ENCODE assay signal across 8 cellular contexts in the genomic region with DNA sequence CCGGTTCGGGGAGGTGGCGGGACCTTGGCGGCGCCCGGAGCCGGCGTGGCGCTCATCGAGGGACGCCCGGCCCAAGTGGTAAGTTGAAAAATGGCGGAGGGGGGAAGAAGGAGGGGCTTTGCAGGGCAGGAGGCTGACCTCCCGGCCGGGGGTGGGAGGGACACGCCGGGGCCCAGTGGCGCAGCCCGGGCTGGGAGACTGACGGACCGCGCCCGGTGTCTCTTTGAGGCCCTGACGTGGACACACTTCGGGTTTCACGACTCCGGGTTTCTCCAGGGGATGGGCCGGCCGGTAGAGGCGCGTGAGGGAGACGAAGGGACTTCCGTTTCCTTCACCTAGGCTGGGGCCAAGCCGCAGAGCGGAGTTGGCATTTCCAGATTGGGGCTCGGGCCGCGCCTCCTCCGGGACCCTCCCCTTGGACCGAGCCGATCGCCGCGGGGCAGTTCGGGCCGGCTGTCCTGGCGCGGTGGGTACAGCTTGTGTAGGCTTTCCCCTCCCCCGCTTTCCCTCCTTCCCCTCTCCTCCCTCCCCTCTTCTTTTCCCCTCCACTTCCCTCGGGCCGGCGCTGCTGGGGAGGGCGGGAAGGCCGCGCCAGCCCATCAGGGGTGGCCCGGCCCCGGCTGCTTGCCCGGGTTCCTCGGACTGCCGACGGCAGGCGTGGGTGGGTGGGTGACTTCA. TPM values are rescaled to one million over a fixed set of nuclear protein-coding genes. Genes with fewer than 3 reads are reported as not detected.
DNase-seq lines count a peak whose midpoint lies in the region; ATAC-seq and TF ChIP-seq lines count a peak whose summit lies in the region.

TSS of gene XIAP (plus strand) at position 226 of the 678 bp plus-strand sequence. CDS start 25,610 bp downstream, outside the sequence.

- under 1% methylated on average over 61 of the region's 62 CpGs for WGBS in HUES64

- CTCF ChIA-PET in RWPE1 (lab: Yijun Ruan, JAX) = no interaction called here

- peaks cover 12% of the 10 kb centered on the region; the same call in 1 of the 2 replicates for H3K4me1 ChIP-seq in HUES64 (ENCODE audit: insufficient read depth, low read length)

- H3K27ac ChIP-seq in HUES64 (ENCODE audit: low read depth, low read length) (peak within 1 kb of the TSS; percentile 99), RWPE1 (peak within 1 kb of the TSS; percentile 96)

- no peaks in the 10 kb centered on the region for H3K36me3 ChIP-seq in HUES64 (ENCODE audit: insufficient read depth, low read length)

- peak; percentile 78 for ATAC-seq in GM21447 (IDR thresholded peaks at IDR 0.05; ENCODE audit: unreplicated experiment)
- ATAC-seq in natural killer cell treated with Interleukin-12 subunit alpha and Interleukin-12 subunit beta and Interleukin-15 and Interleukin-18, amount 100 ng/mL, for 72 hours = peak; percentile 95

- H3K9ac ChIP-seq in HUES64 (ENCODE audit: low read depth, low read length) = peak within 1 kb of the TSS; percentile 90

- no peak for TF ChIP-seq CTCF in RWPE1 (conservative IDR thresholded peaks at IDR 0.05; ENCODE audit: low read depth)

- H3K27me3 Mint-ChIP-seq in activated T-helper 2 cell treated with anti-CD3 and anti-CD28 coated beads, Interferon-gamma antibody, Interleukin-2, Interleukin-4, amounts not matched to agents 10 μg/mL and 5 μg/mL and 100 μg/mL, durations not matched to agents 14 hours and 24 hours and 36 hours (ENCODE audit: low read depth) = no peaks in the 10 kb centered on the region
- peaks cover 0 to 8% of the 10 kb centered on the region in 2 donors for H3K27me3 Mint-ChIP-seq in natural killer cell treated with Interleukin-12 subunit alpha and Interleukin-12 subunit beta and Interleukin-15 and Interleukin-18, amount 100 ng/mL, for 72 hours
- H3K27me3 Mint-ChIP-seq in stimulated activated naive CD8-positive, alpha-beta T cell treated with anti-CD3 and anti-CD28 coated beads, Interleukin-15, Interleukin-2, amounts not matched to agents 100 ng/mL and 50 ng/mL, for 24 hours = no peaks in the 10 kb centered on the region

- POLR2A ChIA-PET in RWPE1 (lab: Yijun Ruan, JAX; ENCODE audit: low non-redundant PET) = no interaction called here

- H3K4me3 ChIP-seq in HUES64 (ENCODE audit: low read length) = peak within 1 kb of the TSS; percentile 95

- peak; percentile 74 for DNase-seq in DMS153 treated with DMSO at 0.1 percent for 48 hours (lab: John Stamatoyannopoulos, UW; ENCODE audit: unreplicated experiment)
- DNase-seq in RWPE1 (ENCODE audit: low spot score) = peak; percentile 83
- DNase-seq in activated T-helper 2 cell treated with anti-CD3 and anti-CD28 coated beads, Interferon-gamma antibody, Interleukin-2, Interleukin-4, amounts not matched to agents 10 μg/mL and 5 μg/mL and 100 μg/mL, durations not matched to agents 14 hours and 24 hours and 36 hours (ENCODE audit: low spot score) = peak; percentile 63
- peak; percentile 79 for DNase-seq in fibroblast of peridontal ligament (ENCODE audit: extremely low read depth)
- peak; percentile 88 for DNase-seq in natural killer cell treated with Interleukin-12 subunit alpha and Interleukin-12 subunit beta and Interleukin-15 and Interleukin-18, amount 100 ng/mL, for 72 hours (ENCODE audit: low spot score)

- H3K9me3 Mint-ChIP-seq in activated T-helper 2 cell treated with anti-CD3 and anti-CD28 coated beads, Interferon-gamma antibody, Interleukin-2, Interleukin-4, amounts not matched to agents 10 μg/mL and 5 μg/mL and 100 μg/mL, durations not matched to agents 14 hours and 24 hours and 36 hours = no peaks in the 10 kb centered on the region
- no peaks in the 10 kb centered on the region for H3K9me3 Mint-ChIP-seq in natural killer cell treated with Interleukin-12 subunit alpha and Interleukin-12 subunit beta and Interleukin-15 and Interleukin-18, amount 100 ng/mL, for 72 hours
- no peaks in the 10 kb centered on the region for H3K9me3 Mint-ChIP-seq in stimulated activated naive CD8-positive, alpha-beta T cell treated with anti-CD3 and anti-CD28 coated beads, Interleukin-15, Interleukin-2, amounts not matched to agents 100 ng/mL and 50 ng/mL, for 24 hours

- no peaks in the 10 kb centered on the region for H3K9me3 ChIP-seq in HUES64 (ENCODE audit: insufficient read depth, low read depth, low read length)

- H3K36me3 Mint-ChIP-seq in activated T-helper 2 cell treated with anti-CD3 and anti-CD28 coated beads, Interferon-gamma antibody, Interleukin-2, Interleukin-4, amounts not matched to agents 10 μg/mL and 5 μg/mL and 100 μg/mL, durations not matched to agents 14 hours and 24 hours and 36 hours (ENCODE audit: low read depth) = peaks cover 11% of the 10 kb centered on the region
- H3K36me3 Mint-ChIP-seq in natural killer cell treated with Interleukin-12 subunit alpha and Interleukin-12 subunit beta and Interleukin-15 and Interleukin-18, amount 100 ng/mL, for 72 hours = no peaks in the 10 kb centered on the region
- H3K36me3 Mint-ChIP-seq in stimulated activated naive CD8-positive, alpha-beta T cell treated with anti-CD3 and anti-CD28 coated beads, Interleukin-15, Interleukin-2, amounts not matched to agents 100 ng/mL and 50 ng/mL, for 24 hours (ENCODE audit: low read depth) = peaks cover 6% of the 10 kb centered on the region

- H3K27ac Mint-ChIP-seq in activated T-helper 2 cell treated with anti-CD3 and anti-CD28 coated beads, Interferon-gamma antibody, Interleukin-2, Interleukin-4, amounts not matched to agents 10 μg/mL and 5 μg/mL and 100 μg/mL, durations not matched to agents 14 hours and 24 hours and 36 hours = peak within 1 kb of the TSS; percentile 84
- peak within 1 kb of the TSS; percentile 94 to 95 for H3K27ac Mint-ChIP-seq in natural killer cell treated with Interleukin-12 subunit alpha and Interleukin-12 subunit beta and Interleukin-15 and Interleukin-18, amount 100 ng/mL, for 72 hours
- H3K27ac Mint-ChIP-seq in stimulated activated naive CD8-positive, alpha-beta T cell treated with anti-CD3 and anti-CD28 coated beads, Interleukin-15, Interleukin-2, amounts not matched to agents 100 ng/mL and 50 ng/mL, for 24 hours = peak within 1 kb of the TSS; percentile 88

- H3K4me3 Mint-ChIP-seq in activated T-helper 2 cell treated with anti-CD3 and anti-CD28 coated beads, Interferon-gamma antibody, Interleukin-2, Interleukin-4, amounts not matched to agents 10 μg/mL and 5 μg/mL and 100 μg/mL, durations not matched to agents 14 hours and 24 hours and 36 hours (ENCODE audit: low read depth) = peak within 1 kb of the TSS; percentile 84
- H3K4me3 Mint-ChIP-seq in natural killer cell treated with Interleukin-12 subunit alpha and Interleukin-12 subunit beta and Interleukin-15 and Interleukin-18, amount 100 ng/mL, for 72 hours = peak within 1 kb of the TSS; percentile 96
- peak within 1 kb of the TSS; percentile 88 for H3K4me3 Mint-ChIP-seq in stimulated activated naive CD8-positive, alpha-beta T cell treated with anti-CD3 and anti-CD28 coated beads, Interleukin-15, Interleukin-2, amounts not matched to agents 100 ng/mL and 50 ng/mL, for 24 hours

- H3K4me1 Mint-ChIP-seq in activated T-helper 2 cell treated with anti-CD3 and anti-CD28 coated beads, Interferon-gamma antibody, Interleukin-2, Interleukin-4, amounts not matched to agents 10 μg/mL and 5 μg/mL and 100 μg/mL, durations not matched to agents 14 hours and 24 hours and 36 hours (ENCODE audit: low read depth) = peaks cover 9% of the 10 kb centered on the region
- peaks cover 15 to 21% of the 10 kb centered on the region in 2 donors for H3K4me1 Mint-ChIP-seq in natural killer cell treated with Interleukin-12 subunit alpha and Interleukin-12 subunit beta and Interleukin-15 and Interleukin-18, amount 100 ng/mL, for 72 hours (ENCODE audit: low read depth in 2 of 2)
- peaks cover 19% of the 10 kb centered on the region for H3K4me1 Mint-ChIP-seq in stimulated activated naive CD8-positive, alpha-beta T cell treated with anti-CD3 and anti-CD28 coated beads, Interleukin-15, Interleukin-2, amounts not matched to agents 100 ng/mL and 50 ng/mL, for 24 hours (ENCODE audit: low read depth)

- intact Hi-C loops in activated T-helper 2 cell treated with anti-CD3 and anti-CD28 coated beads, Interferon-gamma antibody, Interleukin-2, Interleukin-4, amounts not matched to agents 10 μg/mL and 5 μg/mL and 100 μg/mL, durations not matched to agents 14 hours and 24 hours and 36 hours (cut with micrococcal nuclease) = loop anchor here (1.0 to 10.0 kb wide), 5 partner anchors 9 to 485 kb away; partner anchors contain the start of gene SH2D1A

- H3K27me3 ChIP-seq in HUES64 (ENCODE audit: insufficient read depth, low read length) = no peaks in the 10 kb centered on the region

RNA-seq across cellular contexts. Expression of gene XIAP, which starts in this region (rescaled TPM):
- 13.9 TPM for polyA plus RNA-seq in HUES64 (2013, experiment 1 of 2)
- polyA plus RNA-seq in HUES64 (2013, experiment 2 of 2) = 14.2 TPM
- total RNA-seq in activated T-helper 2 cell treated with anti-CD3 and anti-CD28 coated beads, Interferon-gamma antibody, Interleukin-2, Interleukin-4, amounts not matched to agents 10 μg/mL and 5 μg/mL and 100 μg/mL, durations not matched to agents 14 hours and 24 hours and 36 hours = 32.7 and 33.4 TPM in 2 replicates
- 10 to 100 TPM; 56.1 to 63.8 TPM for total RNA-seq in natural killer cell treated with Interleukin-12 subunit alpha and Interleukin-12 subunit beta and Interleukin-15 and Interleukin-18, amount 100 ng/mL, for 72 hours

Comparison
In these comparisons a context has a peak if more than half of its experiments do, and no peak if none do; other contexts are left out.
1. Peak in every context shown above with its lines: DNase-seq, ATAC-seq, H3K4me3 ChIP-seq and H3K27ac ChIP-seq.